ENCODE assay signal across 22 cellular contexts in genomic region chr2:146853741-146854444, GRCh38.
DNase-seq lines count a peak whose midpoint lies in the region; ATAC-seq, FAIRE-seq and TF ChIP-seq lines count a peak whose summit lies in the region.
"Had no signal": no experiment of that assay in that cellular context is flagged by ENCODE, and none has a peak within 500 bp of the region (broad histone marks: within the 10 kb centered on the region; RNA-seq: fewer than 3 reads in every experiment).

No MANE protein-coding gene starts in this region.

- no peaks in the 10 kb centered on the region for H3K36me3 ChIP-seq in esophagus squamous epithelium
- H3K36me3 ChIP-seq: BLaER1, spleen, tibial nerve, WERI-Rb-1 had no signal

- H3K27ac ChIP-seq in esophagus squamous epithelium, result no peak overlapping the region
- H3K27ac ChIP-seq: BLaER1, epithelial cell of prostate, spleen, tibial nerve, WERI-Rb-1 had no signal

- H3K27me3 ChIP-seq in esophagus squamous epithelium, result no peaks in the 10 kb centered on the region
- H3K27me3 ChIP-seq: BLaER1, spleen, tibial nerve had no signal

- 73 to 93% methylated on average over 2 of the region's 2 CpGs for WGBS in esophagus squamous epithelium, 2 donors

- no peak for FAIRE-seq in HTR-8/SVneo (lab: Jason Lieb, UNC)

- intact Hi-C loops in esophagus squamous epithelium (cut with DNase I), result no loop called here

- in situ Hi-C loops in astrocyte of the spinal cord (cut with HindIII; ENCODE audit: low sequenced_read_pairs), result no loop called here

- no peak for ATAC-seq in HG03520 (IDR thresholded peaks at IDR 0.05; ENCODE audit: unreplicated experiment)
- no peak for ATAC-seq in HG03521 (IDR thresholded peaks at IDR 0.05; ENCODE audit: unreplicated experiment)
- ATAC-seq: left ventricle myocardium superior; Right ventricle myocardium inferior; stimulated activated effector memory CD8-positive, alpha-beta T cell treated with anti-CD3 and anti-CD28 coated beads, Interleukin-12 subunit alpha, Interleukin-12 subunit beta, amount 100 ng/mL, for 72 hours had no signal

- no peak overlapping the region for H3K4me3 ChIP-seq in astrocyte of the spinal cord (ENCODE audit: low read depth, low read length)
- H3K4me3 ChIP-seq in skeletal muscle cell (ENCODE audit: low read depth, low read length), result no peak overlapping the region
- H3K4me3 ChIP-seq in esophagus squamous epithelium, result no peak overlapping the region
- H3K4me3 ChIP-seq: BLaER1, spleen, tibial nerve had no signal

- TF ChIP-seq CTCF in astrocyte of the spinal cord (IDR thresholded peaks at IDR 0.05; ENCODE audit: low read depth, low read length), result no peak
- no peak for TF ChIP-seq CTCF in esophagus squamous epithelium (IDR thresholded peaks at IDR 0.05)

- H3K9me3 ChIP-seq in esophagus squamous epithelium, result no peaks in the 10 kb centered on the region
- H3K9me3 ChIP-seq: BLaER1, tibial nerve had no signal

- peaks cover 0 to 14% (median 0%) of the 10 kb centered on the region in 3 donors for H3K4me1 ChIP-seq in esophagus squamous epithelium
- H3K4me1 ChIP-seq: BLaER1, spleen, tibial nerve had no signal

- DNase-seq in HTR-8/SVneo (ENCODE audit: insufficient read length, low spot score) (peak; percentile 11), astrocyte of the spinal cord (ENCODE audit: low read depth, low spot score) (peak; percentile 48), iPS DF 4.7 (ENCODE audit: extremely low read depth, low spot score) (peak; percentile 64), skeletal muscle cell (ENCODE audit: low read depth) (peak; percentile 13), H4 (ENCODE audit: low spot score) (no peak), esophagus squamous epithelium (lab: John Stamatoyannopoulos, UW) (no peak)
- DNase-seq: amniotic stem cell; cortex of kidney; HFFc6; KBM-7; left ventricle myocardium superior; NCI-H1105 treated with DMSO at 0.1 percent for 48 hours; NK-92 treated with Interleukin-12 subunit alpha and Interleukin-12 subunit beta, amount 100 ng/mL, for 24 hours; spleen; WERI-Rb-1 had no signal

- no peak for TF ChIP-seq POLR2A in esophagus squamous epithelium (IDR thresholded peaks at IDR 0.05)

Comparison
In these comparisons a context has a peak if more than half of its experiments do, and no peak if none do; other contexts are left out.
1. DNase-seq: peak in HTR-8/SVneo (single experiment), astrocyte of the spinal cord (single experiment), iPS DF 4.7 (single experiment) and skeletal muscle cell (single experiment); none in H4 (single experiment) and esophagus squamous epithelium (single experiment).